ENCODE assay signal across 8 cellular contexts in genomic region chr5:30040483-30041116, GRCh38.
A peak's percentile ranks its signal among the peaks of the same experiment; 100 is the strongest.
DNase-seq lines count a peak whose midpoint lies in the region; ATAC-seq, FAIRE-seq and TF ChIP-seq lines count a peak whose summit lies in the region.

No MANE protein-coding gene starts in this region.

- H3K4me1 Mint-ChIP-seq in stimulated activated memory B cell treated with anti-CD40 and anti-IgM and Interleukin-4, amounts not matched to agents 10 μg/mL and 1 μg/mL and 100 μg/mL, for 72 hours, result no peaks in the 10 kb centered on the region

- FAIRE-seq in kidney (lab: Jason Lieb, UNC), result no peak

- intact Hi-C loops in adrenal gland (cut with DNase I), result no loop called here
- intact Hi-C loops in kidney (cut with DNase I), result no loop called here
- intact Hi-C loops in tibial artery (cut with DNase I; ENCODE audit: low total_unique reads), result no loop called here

- H3K36me3 ChIP-seq in adrenal gland (replicated peaks in 1 of 2) (no peaks in the 10 kb centered on the region), kidney (ENCODE audit: control insufficient read depth in 1 of 2, insufficient read depth in 2 of 2, low read length in 2 of 2) (no peaks in the 10 kb centered on the region), tibial artery (no peaks in the 10 kb centered on the region)

- H3K4me1 ChIP-seq in adrenal gland (replicated peaks in 1 of 2) (no peaks in the 10 kb centered on the region), kidney (ENCODE audit: control insufficient read depth in 1 of 2, insufficient read depth in 1 of 2, low read depth in 1 of 2, low read length in 2 of 2) (no peaks in the 10 kb centered on the region), tibial artery (no peaks in the 10 kb centered on the region)

- no peaks in the 10 kb centered on the region for H3K36me3 Mint-ChIP-seq in stimulated activated memory B cell treated with anti-CD40 and anti-IgM and Interleukin-4, amounts not matched to agents 10 μg/mL and 1 μg/mL and 100 μg/mL, for 72 hours

- peak in 5 of 6 experiments; percentile 28 to 48 (median 40) for TF ChIP-seq CTCF in adrenal gland (IDR thresholded peaks at IDR 0.05)
- TF ChIP-seq CTCF in kidney (IDR thresholded peaks at IDR 0.05; ENCODE audit: borderline replicate concordance, extremely low read depth, insufficient read depth), result peak; percentile 59
- TF ChIP-seq CTCF in tibial artery (IDR thresholded peaks at IDR 0.05), result peak in 1 of 2 experiments; percentile 49

- H3K9me3 ChIP-seq in adrenal gland (replicated peaks in 1 of 3) (no peaks in the 10 kb centered on the region), kidney (ENCODE audit: control insufficient read depth in 1 of 2, low read length in 2 of 2) (no peaks in the 10 kb centered on the region), tibial artery (no peaks in the 10 kb centered on the region)

- ATAC-seq in HG03066 (IDR thresholded peaks at IDR 0.05; ENCODE audit: low read depth, unreplicated experiment), result peak; percentile 56
- no peak for ATAC-seq in stimulated activated memory B cell treated with anti-CD40 and anti-IgM and Interleukin-4, amounts not matched to agents 10 μg/mL and 1 μg/mL and 100 μg/mL, for 72 hours
- ATAC-seq in HG03135 (IDR thresholded peaks at IDR 0.05; ENCODE audit: unreplicated experiment), result no peak

- no peak overlapping the region for H3K4me3 Mint-ChIP-seq in stimulated activated memory B cell treated with anti-CD40 and anti-IgM and Interleukin-4, amounts not matched to agents 10 μg/mL and 1 μg/mL and 100 μg/mL, for 72 hours

- H3K4me3 ChIP-seq in adrenal gland (no peak overlapping the region), kidney (ENCODE audit: low read length in 2 of 2) (no peak overlapping the region), tibial artery (no peak overlapping the region)

- H3K27me3 ChIP-seq in adrenal gland, result no peaks in the 10 kb centered on the region
- H3K27me3 ChIP-seq in tibial artery, result no peaks in the 10 kb centered on the region

- H3K9me3 Mint-ChIP-seq in stimulated activated memory B cell treated with anti-CD40 and anti-IgM and Interleukin-4, amounts not matched to agents 10 μg/mL and 1 μg/mL and 100 μg/mL, for 72 hours, result no peaks in the 10 kb centered on the region

- H3K27ac Mint-ChIP-seq in stimulated activated memory B cell treated with anti-CD40 and anti-IgM and Interleukin-4, amounts not matched to agents 10 μg/mL and 1 μg/mL and 100 μg/mL, for 72 hours, result no peak overlapping the region

- H3K27ac ChIP-seq in adrenal gland (no peak overlapping the region), kidney (ENCODE audit: low read depth in 2 of 2, low read length in 2 of 2) (no peak overlapping the region), tibial artery (no peak overlapping the region)

- no peak for TF ChIP-seq POLR2A in adrenal gland (IDR thresholded peaks at IDR 0.05)

- H3K9ac ChIP-seq in kidney (ENCODE audit: low read length in 2 of 2), result no peak overlapping the region

- 18 to 26% (median 20%) methylated on average over 5 to 6 of the region's 6 CpGs for WGBS in adrenal gland, 4 donors

- DNase-seq in ELF-1 (ENCODE audit: low read depth, low spot score) (peak; percentile 46), NCI-H226 (peak; percentile 19), adrenal gland (peak in 5 of 7 donors; percentile 24 to 59 (median 36)), kidney (no peak), tibial artery (no peak)

- H3K27me3 Mint-ChIP-seq in stimulated activated memory B cell treated with anti-CD40 and anti-IgM and Interleukin-4, amounts not matched to agents 10 μg/mL and 1 μg/mL and 100 μg/mL, for 72 hours, result no peaks in the 10 kb centered on the region

Comparison
In these comparisons a context has a peak if more than half of its experiments do, and no peak if none do; other contexts are left out.
1. DNase-seq: peak in ELF-1 (single experiment), NCI-H226 (single experiment) and adrenal gland (5 of 7); none in kidney (single experiment) and tibial artery (0 of 2).